Comparison of ENCODE assay signal across 20 cellular contexts in the genomic region with DNA sequence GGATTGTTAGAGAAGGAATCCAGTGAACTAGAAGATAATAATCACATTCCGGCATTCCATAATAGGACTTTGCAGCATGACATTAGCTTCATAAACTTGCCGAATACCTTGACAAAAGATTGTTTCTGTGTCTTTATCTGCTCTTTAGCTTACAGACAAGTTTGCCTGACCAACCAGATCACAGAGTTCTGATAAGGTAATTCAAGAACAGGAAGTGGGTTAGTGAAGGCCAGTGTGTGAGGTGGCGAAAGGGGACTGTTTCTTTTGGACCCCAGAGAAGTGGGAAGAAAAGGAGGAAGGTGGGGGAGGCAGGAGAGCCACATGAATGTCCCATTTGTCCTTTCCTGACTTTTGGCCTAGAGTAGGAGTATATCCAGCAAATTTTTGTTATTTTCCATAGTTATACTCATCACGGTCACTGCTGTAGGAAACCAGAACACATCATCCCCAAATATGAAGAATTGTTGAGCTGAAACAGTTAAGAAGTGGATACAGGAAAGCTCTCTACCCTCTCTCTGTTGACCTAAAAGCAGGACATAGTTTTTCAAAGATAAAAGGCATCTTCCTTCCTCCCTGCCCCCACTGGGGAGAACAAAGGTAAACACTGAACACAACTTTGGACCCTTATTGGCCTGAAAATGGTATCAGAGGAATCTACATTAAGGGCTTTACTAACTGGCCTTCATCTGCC.
DNase-seq lines count a peak whose midpoint lies in the region; ATAC-seq, FAIRE-seq and TF ChIP-seq lines count a peak whose summit lies in the region.
"Had no signal": no experiment of that assay in that cellular context is flagged by ENCODE, and none has a peak within 500 bp of the region (broad histone marks: within the 10 kb centered on the region; RNA-seq: fewer than 3 reads in every experiment).

No MANE protein-coding gene starts in this region.

- WGBS in small intestine, 3 donors, result 72 to 73% (median 73%) methylated on average over 4 of the region's 4 CpGs

- H3K36me3 Mint-ChIP-seq in activated CD8-positive, alpha-beta memory T cell treated with anti-CD3 and anti-CD28 coated beads, Interleukin-2, amount 10 ng/mL, durations not matched to agents 7 days and 5 days, result peaks cover 1% of the 10 kb centered on the region
- peaks cover 6% of the 10 kb centered on the region for H3K36me3 Mint-ChIP-seq in activated naive CD8-positive, alpha-beta T cell treated with anti-CD3 and anti-CD28 coated beads, Interleukin-2, amount 50 U/mL, for 24 hours (ENCODE audit: low read depth)
- H3K36me3 Mint-ChIP-seq: IgD-negative memory B cell had no signal

- H3K4me1 Mint-ChIP-seq in activated CD8-positive, alpha-beta memory T cell treated with anti-CD3 and anti-CD28 coated beads, Interleukin-2, amount 10 ng/mL, durations not matched to agents 7 days and 5 days, result peaks cover 81% of the 10 kb centered on the region
- peaks cover 90% of the 10 kb centered on the region for H3K4me1 Mint-ChIP-seq in activated naive CD8-positive, alpha-beta T cell treated with anti-CD3 and anti-CD28 coated beads, Interleukin-2, amount 50 U/mL, for 24 hours

- H3K27me3 ChIP-seq in OCI-LY3 (ENCODE audit: low read depth, low read length) (no peaks in the 10 kb centered on the region), osteoblast (ENCODE audit: insufficient read depth, low read length) (no peaks in the 10 kb centered on the region), small intestine (ENCODE audit: control insufficient read depth in 2 of 2, insufficient read depth in 2 of 2, low read length in 2 of 2) (no peaks in the 10 kb centered on the region)
- no peaks in the 10 kb centered on the region for H3K27me3 ChIP-seq in effector memory CD4-positive, alpha-beta T cell (replicated peaks; ENCODE audit: control insufficient read depth, insufficient read depth, low read length, poor library complexity, severe bottlenecking)
- H3K27me3 ChIP-seq: foreskin keratinocyte, neutrophil had no signal

- H3K9me3 ChIP-seq in OCI-LY3 (ENCODE audit: insufficient read depth, low read length), result no peaks in the 10 kb centered on the region
- no peaks in the 10 kb centered on the region for H3K9me3 ChIP-seq in osteoblast (ENCODE audit: low read depth, low read length)
- no peaks in the 10 kb centered on the region for H3K9me3 ChIP-seq in small intestine (ENCODE audit: control insufficient read depth, low read depth)
- no peaks in the 10 kb centered on the region for H3K9me3 ChIP-seq in effector memory CD4-positive, alpha-beta T cell (ENCODE audit: control insufficient read depth, low read length)
- H3K9me3 ChIP-seq: lower lobe of right lung, neutrophil had no signal

- H4K20me1 ChIP-seq in OCI-LY3 (ENCODE audit: insufficient read depth, low read length) (no peaks in the 10 kb centered on the region), osteoblast (ENCODE audit: insufficient read depth, low read length) (no peaks in the 10 kb centered on the region)

- no peaks in the 10 kb centered on the region for H3K27me3 Mint-ChIP-seq in activated CD8-positive, alpha-beta memory T cell treated with anti-CD3 and anti-CD28 coated beads, Interleukin-2, amount 10 ng/mL, durations not matched to agents 7 days and 5 days
- no peaks in the 10 kb centered on the region for H3K27me3 Mint-ChIP-seq in activated naive CD8-positive, alpha-beta T cell treated with anti-CD3 and anti-CD28 coated beads, Interleukin-2, amount 50 U/mL, for 24 hours
- H3K27me3 Mint-ChIP-seq: IgD-negative memory B cell; stimulated activated naive CD8-positive, alpha-beta T cell treated with anti-CD3 and anti-CD28 coated beads, Interleukin-15, amount 100 ng/mL, for 72 hours had no signal

- peaks cover 66% of the 10 kb centered on the region for H3K4me1 ChIP-seq in OCI-LY3 (ENCODE audit: low read length)
- H3K4me1 ChIP-seq in osteoblast (ENCODE audit: insufficient read depth, low read length), result peaks cover 13% of the 10 kb centered on the region
- H3K4me1 ChIP-seq in small intestine (ENCODE audit: control insufficient read depth in 2 of 2, insufficient read depth in 1 of 2, low read depth in 1 of 2, low read length in 1 of 2), result peaks cover 5 to 17% of the 10 kb centered on the region in 2 donors
- peaks cover 35% of the 10 kb centered on the region for H3K4me1 ChIP-seq in effector memory CD4-positive, alpha-beta T cell (ENCODE audit: control insufficient read depth, insufficient read depth, low read length, poor library complexity, severe bottlenecking)
- H3K4me1 ChIP-seq: foreskin keratinocyte had no signal

- no peaks in the 10 kb centered on the region for H3K36me3 ChIP-seq in OCI-LY3 (replicated peaks; ENCODE audit: low read depth, low read length)
- H3K36me3 ChIP-seq in osteoblast (ENCODE audit: insufficient read depth, low read length), result no peaks in the 10 kb centered on the region
- H3K36me3 ChIP-seq in small intestine (ENCODE audit: control insufficient read depth in 2 of 2, insufficient read depth in 2 of 2, low read length in 2 of 2), result no peaks in the 10 kb centered on the region
- H3K36me3 ChIP-seq in effector memory CD4-positive, alpha-beta T cell (ENCODE audit: control insufficient read depth, insufficient read depth, low read length), result no peaks in the 10 kb centered on the region
- H3K36me3 ChIP-seq: lower lobe of right lung, neutrophil had no signal

- CTCF ChIA-PET in activated CD8-positive, alpha-beta memory T cell treated with anti-CD3 and anti-CD28 coated beads, Interleukin-2, amount 10 ng/mL, durations not matched to agents 7 days and 5 days (lab: Charles Lee), result interaction anchor here (0.9 to 10.6 kb wide), 5 partner anchors 63 to 89 kb away, joined by 3 to 195 read pairs (median 3); a partner anchor contains a TSS

- 0 out of 2 replicates have a peak overlapping the region, but pooled peaks have one; percentile 14 for H3K4me2 ChIP-seq in OCI-LY3 (ENCODE audit: low read length)
- no peak overlapping the region for H3K4me2 ChIP-seq in osteoblast (ENCODE audit: insufficient read depth, low read length)
- H3K4me2 ChIP-seq: GM23338 had no signal

- H3K27ac ChIP-seq in OCI-LY3 (ENCODE audit: low read length) (no peak overlapping the region), osteoblast (ENCODE audit: low read depth, low read length) (no peak overlapping the region), small intestine (ENCODE audit: low read depth in 1 of 2, low read length in 1 of 2) (peak overlapping the region in 1 of 2 donors; percentile 53)
- no peak overlapping the region for H3K27ac ChIP-seq in effector memory CD4-positive, alpha-beta T cell (ENCODE audit: insufficient read depth, low read length, poor library complexity, severe bottlenecking)
- H3K27ac ChIP-seq: foreskin keratinocyte, lower lobe of right lung, neutrophil had no signal

- ATAC-seq in activated CD8-positive, alpha-beta memory T cell treated with anti-CD3 and anti-CD28 coated beads, Interleukin-2, amount 10 ng/mL, durations not matched to agents 7 days and 5 days, result no peak
- ATAC-seq in activated naive CD8-positive, alpha-beta T cell treated with anti-CD3 and anti-CD28 coated beads, Interleukin-2, amount 50 U/mL, for 24 hours, result no peak
- ATAC-seq: foreskin keratinocyte; GM23338; lower lobe of right lung; stimulated activated naive CD8-positive, alpha-beta T cell treated with anti-CD3 and anti-CD28 coated beads, Interleukin-15, amount 100 ng/mL, for 72 hours had no signal

- H3K4me3 ChIP-seq in OCI-LY3 (ENCODE audit: low read length) (no peak overlapping the region), osteoblast (ENCODE audit: insufficient read depth, low read length) (no peak overlapping the region), small intestine (ENCODE audit: low read depth in 1 of 2, low read length in 2 of 2) (no peak overlapping the region)
- H3K4me3 ChIP-seq in effector memory CD4-positive, alpha-beta T cell (ENCODE audit: insufficient read depth, low read depth, low read length, poor library complexity, severe bottlenecking), result no peak overlapping the region
- H3K4me3 ChIP-seq: GM23338, lower lobe of right lung had no signal

- no peaks in the 10 kb centered on the region for H3K9me3 Mint-ChIP-seq in activated CD8-positive, alpha-beta memory T cell treated with anti-CD3 and anti-CD28 coated beads, Interleukin-2, amount 10 ng/mL, durations not matched to agents 7 days and 5 days (ENCODE audit: low read depth)
- H3K9me3 Mint-ChIP-seq in activated naive CD8-positive, alpha-beta T cell treated with anti-CD3 and anti-CD28 coated beads, Interleukin-2, amount 50 U/mL, for 24 hours, result peaks cover 4% of the 10 kb centered on the region
- H3K9me3 Mint-ChIP-seq: IgD-negative memory B cell; stimulated activated naive CD8-positive, alpha-beta T cell treated with anti-CD3 and anti-CD28 coated beads, Interleukin-15, amount 100 ng/mL, for 72 hours had no signal

- FAIRE-seq in small intestine (lab: Jason Lieb, UNC), result no peak

- H2AFZ ChIP-seq in OCI-LY3 (ENCODE audit: low read depth, low read length) (0 out of 2 replicates have a peak overlapping the region, but pooled peaks have one; percentile 14), osteoblast (ENCODE audit: low read length) (peak overlapping the region; percentile 44)
- H2AFZ ChIP-seq: GM23338 had no signal

- H3K27ac Mint-ChIP-seq in activated CD8-positive, alpha-beta memory T cell treated with anti-CD3 and anti-CD28 coated beads, Interleukin-2, amount 10 ng/mL, durations not matched to agents 7 days and 5 days, result peak overlapping the region; percentile 75
- H3K27ac Mint-ChIP-seq in activated naive CD8-positive, alpha-beta T cell treated with anti-CD3 and anti-CD28 coated beads, Interleukin-2, amount 50 U/mL, for 24 hours, result peak overlapping the region; percentile 24
- H3K27ac Mint-ChIP-seq: GM23338, IgD-negative memory B cell had no signal

- H3K9ac ChIP-seq in OCI-LY3 (ENCODE audit: low read length), result no peak overlapping the region

- H3K4me3 Mint-ChIP-seq in activated CD8-positive, alpha-beta memory T cell treated with anti-CD3 and anti-CD28 coated beads, Interleukin-2, amount 10 ng/mL, durations not matched to agents 7 days and 5 days, result no peak overlapping the region
- H3K4me3 Mint-ChIP-seq in activated naive CD8-positive, alpha-beta T cell treated with anti-CD3 and anti-CD28 coated beads, Interleukin-2, amount 50 U/mL, for 24 hours, result no peak overlapping the region
- H3K4me3 Mint-ChIP-seq: GM23338 had no signal

- H3K79me2 ChIP-seq in OCI-LY3 (ENCODE audit: low read length) (no peaks in the 10 kb centered on the region), osteoblast (ENCODE audit: insufficient read depth, low read length) (no peaks in the 10 kb centered on the region)

- DNase-seq in activated CD8-positive, alpha-beta memory T cell treated with anti-CD3 and anti-CD28 coated beads, Interleukin-2, amount 10 ng/mL, durations not matched to agents 7 days and 5 days, result no peak
- no peak for DNase-seq in activated CD8-positive, alpha-beta memory T cell treated with anti-CD3 and anti-CD28 coated beads, Interleukin-2, amount 50 U/mL, for 48 hours
- DNase-seq in activated naive CD8-positive, alpha-beta T cell treated with anti-CD3 and anti-CD28 coated beads, Interleukin-2, amount 50 U/mL, for 24 hours, result no peak
- no peak for DNase-seq in osteoblast (ENCODE audit: insufficient read length, low spot score, missing footprints)
- DNase-seq in NCI-H748 treated with DMSO at 0.1 percent for 48 hours (lab: John Stamatoyannopoulos, UW), result no peak
- DNase-seq in small intestine, result no peak
- DNase-seq in effector memory CD4-positive, alpha-beta T cell, result no peak
- DNase-seq: activated CD4-positive, alpha-beta T cell treated with anti-CD3 and anti-CD28 coated beads, Interleukin-2, amount 50 U/mL, for 4 hours; activated naive CD4-positive, alpha-beta T cell treated with Interleukin-2 at 50 U/mL for 16 hours; effector CD8-positive, alpha-beta T cell; foreskin keratinocyte; lower lobe of right lung; NCI-H146; NCI-H526; RPMI8226; stimulated activated naive CD8-positive, alpha-beta T cell treated with anti-CD3 and anti-CD28 coated beads, Interleukin-15, amount 100 ng/mL, for 72 hours had no signal

- TF ChIP-seq CTCF in OCI-LY3 (IDR thresholded peaks at IDR 0.05; ENCODE audit: low read depth, low read length) (no peak), osteoblast (IDR thresholded peaks at IDR 0.05; ENCODE audit: extremely low read depth, low read depth, low read length) (no peak)
